ENCODE assay signal across 16 cellular contexts in the genomic region with DNA sequence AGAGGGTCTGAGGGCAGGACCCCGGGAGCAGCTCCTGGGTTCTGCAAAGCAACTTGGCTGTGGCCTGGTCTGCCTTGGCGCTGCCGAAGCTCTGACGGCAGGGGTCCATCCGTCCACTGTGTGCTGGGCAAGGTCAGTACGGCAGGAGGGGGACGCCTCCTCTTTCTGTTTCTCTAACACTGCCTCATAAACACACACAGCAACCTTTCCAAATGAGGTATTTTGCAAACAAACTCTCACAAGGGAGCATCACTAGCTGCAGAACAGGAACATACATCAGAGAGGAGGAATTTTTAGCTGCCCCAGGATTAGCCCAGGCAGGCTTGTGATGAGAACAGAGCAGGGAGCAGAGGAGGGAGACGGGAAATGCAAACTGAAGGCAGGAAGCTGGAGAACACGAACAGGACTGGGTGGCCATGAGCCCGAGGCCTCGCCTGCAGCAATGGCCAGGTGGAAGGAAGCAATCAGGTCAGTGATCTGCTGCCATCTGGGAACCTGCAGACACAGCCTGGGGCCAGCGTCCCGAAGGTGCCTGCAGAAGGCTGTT. TPM values are rescaled to one million over a fixed set of nuclear protein-coding genes. Genes with fewer than 3 reads are reported as not detected.
DNase-seq lines count a peak whose midpoint lies in the region; ATAC-seq, FAIRE-seq and TF ChIP-seq lines count a peak whose summit lies in the region.
"Had no signal": no experiment of that assay in that cellular context is flagged by ENCODE, and none has a peak within 500 bp of the region (broad histone marks: within the 10 kb centered on the region; RNA-seq: fewer than 3 reads in every experiment).

No MANE protein-coding gene starts in this region.

- H3K4me2 ChIP-seq in astrocyte (ENCODE audit: low read length) = peak overlapping the region; percentile 44

- ATAC-seq in gastroesophageal sphincter = peak; percentile 10
- ATAC-seq in esophagus mucosa = no peak
- ATAC-seq in HG02970 (IDR thresholded peaks at IDR 0.05; ENCODE audit: low FRiP score, unreplicated experiment) = no peak
- ATAC-seq: natural killer cell, PC-3 had no signal

- H3K9me3 Mint-ChIP-seq in astrocyte (ENCODE audit: unreplicated experiment) = peaks cover 9% of the 10 kb centered on the region

- 80 to 92% methylated on average over 1 to 4 of the region's 13 CpGs for WGBS in gastroesophageal sphincter (ENCODE audit: low coverage in 1 of 2), 2 donors

- H2AFZ ChIP-seq in astrocyte (ENCODE audit: low read depth, low read length) = peak overlapping the region; percentile 26

- peaks cover 7% of the 10 kb centered on the region for H3K9me3 ChIP-seq in astrocyte (ENCODE audit: insufficient read depth, low read depth, low read length)
- peaks cover 0 to 18% (median 0%) of the 10 kb centered on the region in 3 donors for H3K9me3 ChIP-seq in gastroesophageal sphincter

- TF ChIP-seq POLR2A in gastroesophageal sphincter (IDR thresholded peaks at IDR 0.05) = no peak

- H3K27me3 Mint-ChIP-seq in astrocyte (ENCODE audit: low read depth, unreplicated experiment) = peaks cover 8% of the 10 kb centered on the region
- H3K27me3 Mint-ChIP-seq: activated CD4-positive, alpha-beta memory T cell treated with anti-CD3 and anti-CD28 coated beads, Interleukin-2, amount 10 ng/mL, durations not matched to agents 7 days and 5 days; B cell had no signal

- peaks cover 6% of the 10 kb centered on the region for H3K36me3 Mint-ChIP-seq in astrocyte (ENCODE audit: low read depth, unreplicated experiment)
- H3K36me3 Mint-ChIP-seq: natural killer cell had no signal

- no peaks in the 10 kb centered on the region for H3K79me2 ChIP-seq in astrocyte (ENCODE audit: insufficient read depth, low read length)

- H3K27me3 ChIP-seq in astrocyte (ENCODE audit: insufficient read depth, low read length) = no peaks in the 10 kb centered on the region
- no peaks in the 10 kb centered on the region for H3K27me3 ChIP-seq in gastroesophageal sphincter

- no peak overlapping the region for H3K27ac Mint-ChIP-seq in astrocyte (ENCODE audit: unreplicated experiment)
- H3K27ac Mint-ChIP-seq: activated CD4-positive, alpha-beta memory T cell treated with anti-CD3 and anti-CD28 coated beads, Interleukin-2, amount 10 ng/mL, durations not matched to agents 7 days and 5 days; B cell; natural killer cell had no signal

- H4K20me1 ChIP-seq in astrocyte (ENCODE audit: insufficient read depth, low read length) = no peaks in the 10 kb centered on the region

- peaks cover 7% of the 10 kb centered on the region for H3K4me1 Mint-ChIP-seq in astrocyte (ENCODE audit: low read depth, unreplicated experiment)
- H3K4me1 Mint-ChIP-seq: B cell, natural killer cell had no signal

- H3K9ac ChIP-seq in astrocyte (ENCODE audit: low read length) = no peak overlapping the region

- H3K27ac ChIP-seq in astrocyte (ENCODE audit: low read depth, low read length) = no peak overlapping the region
- H3K27ac ChIP-seq in gastroesophageal sphincter = no peak overlapping the region
- H3K27ac ChIP-seq: left ventricle myocardium inferior had no signal

- no peaks in the 10 kb centered on the region for H3K36me3 ChIP-seq in astrocyte (ENCODE audit: insufficient read depth, low read length)
- H3K36me3 ChIP-seq in gastroesophageal sphincter = peaks cover 0 to 38% of the 10 kb centered on the region in 2 donors

- H3K4me3 Mint-ChIP-seq in astrocyte (ENCODE audit: unreplicated experiment) = no peak overlapping the region
- H3K4me3 Mint-ChIP-seq: activated CD4-positive, alpha-beta memory T cell treated with anti-CD3 and anti-CD28 coated beads, Interleukin-2, amount 10 ng/mL, durations not matched to agents 7 days and 5 days; B cell; natural killer cell had no signal

- TF ChIP-seq CTCF in astrocyte (IDR thresholded peaks at IDR 0.05; ENCODE audit: insufficient read depth, low read depth, low read length) (no peak), gastroesophageal sphincter (IDR thresholded peaks at IDR 0.05) (no peak)

- DNase-seq in NCI-H146 treated with DMSO at 0.1 percent for 48 hours (lab: John Stamatoyannopoulos, UW; ENCODE audit: unreplicated experiment) (peak; percentile 11), astrocyte (ENCODE audit: low read depth) (no peak), pons (ENCODE audit: low spot score) (peak; percentile 15), HK-2 (ENCODE audit: unreplicated experiment) (no peak)
- DNase-seq: activated CD4-positive, alpha-beta memory T cell treated with anti-CD3 and anti-CD28 coated beads, Interleukin-2, amount 10 ng/mL, durations not matched to agents 7 days and 5 days; amniotic stem cell; left ventricle myocardium inferior; natural killer cell; NCI-H187; NCI-H510A; PC-3 had no signal

- no peak for FAIRE-seq in astrocyte (lab: Jason Lieb, UNC)
- FAIRE-seq: GM18507 had no signal

- H3K4me1 ChIP-seq in astrocyte (ENCODE audit: insufficient read depth, low read length) (peaks cover 10% of the 10 kb centered on the region), gastroesophageal sphincter (peaks cover 0 to 12% (median 0%) of the 10 kb centered on the region in 3 donors)

- no peak for TF ChIP-seq EP300 in gastroesophageal sphincter (IDR thresholded peaks at IDR 0.05)

- H3K4me3 ChIP-seq in astrocyte (ENCODE audit: insufficient read depth, low read depth, low read length) (no peak overlapping the region), gastroesophageal sphincter (no peak overlapping the region)
- H3K4me3 ChIP-seq: left ventricle myocardium inferior had no signal

RNA-seq across cellular contexts. Expression of a gene that starts 20.3 kb away (rescaled TPM):
- total RNA-seq in astrocyte (48.8 and 50.5 TPM in 2 replicates), gastroesophageal sphincter (10 to 100 TPM; 38.1 to 63.5 (median 49.1) TPM), esophagus mucosa (13.9 TPM)

RNA-seq across cellular contexts. Expression of a gene that starts 38.2 kb away (rescaled TPM):
- total RNA-seq in astrocyte = 0.11 TPM in 1 of 2 replicates, not detected in the other
- under 1 TPM in 1 of 4 donors, not detected in 3; 0.57 TPM for total RNA-seq in gastroesophageal sphincter
- total RNA-seq in esophagus mucosa = not detected
- total RNA-seq: activated CD4-positive, alpha-beta memory T cell treated with anti-CD3 and anti-CD28 coated beads, Interleukin-2, amount 10 ng/mL, durations not matched to agents 7 days and 5 days; B cell; left ventricle myocardium inferior; natural killer cell; PC-3 had no signal

RNA-seq across cellular contexts. Expression of a gene that starts 56.2 kb away (rescaled TPM):
- total RNA-seq in astrocyte = 0.50 and 0.84 TPM in 2 replicates
- total RNA-seq in gastroesophageal sphincter = 1 to 10 TPM; 1.1 to 4.2 (median 3.0) TPM
- total RNA-seq in esophagus mucosa = 5.5 TPM

RNA-seq across cellular contexts. Expression of a gene that starts 56.4 kb away (rescaled TPM):
- total RNA-seq in astrocyte = 8.5 and 9.4 TPM in 2 replicates
- 10 to 100 TPM in 2 of 4 donors, 1 to 10 TPM in 2; 3.7 to 29.7 (median 10.9) TPM for total RNA-seq in gastroesophageal sphincter
- total RNA-seq in esophagus mucosa = 8.1 TPM

Comparison
In these comparisons a context has a peak if more than half of its experiments do, and no peak if none do; other contexts are left out.
1. DNase-seq: peak in NCI-H146 treated with DMSO at 0.1 percent for 48 hours (single experiment) and pons (single experiment); none in astrocyte (single experiment) and HK-2 (single experiment).